Comparison of ENCODE assay signal across 11 cellular contexts in the genomic region with DNA sequence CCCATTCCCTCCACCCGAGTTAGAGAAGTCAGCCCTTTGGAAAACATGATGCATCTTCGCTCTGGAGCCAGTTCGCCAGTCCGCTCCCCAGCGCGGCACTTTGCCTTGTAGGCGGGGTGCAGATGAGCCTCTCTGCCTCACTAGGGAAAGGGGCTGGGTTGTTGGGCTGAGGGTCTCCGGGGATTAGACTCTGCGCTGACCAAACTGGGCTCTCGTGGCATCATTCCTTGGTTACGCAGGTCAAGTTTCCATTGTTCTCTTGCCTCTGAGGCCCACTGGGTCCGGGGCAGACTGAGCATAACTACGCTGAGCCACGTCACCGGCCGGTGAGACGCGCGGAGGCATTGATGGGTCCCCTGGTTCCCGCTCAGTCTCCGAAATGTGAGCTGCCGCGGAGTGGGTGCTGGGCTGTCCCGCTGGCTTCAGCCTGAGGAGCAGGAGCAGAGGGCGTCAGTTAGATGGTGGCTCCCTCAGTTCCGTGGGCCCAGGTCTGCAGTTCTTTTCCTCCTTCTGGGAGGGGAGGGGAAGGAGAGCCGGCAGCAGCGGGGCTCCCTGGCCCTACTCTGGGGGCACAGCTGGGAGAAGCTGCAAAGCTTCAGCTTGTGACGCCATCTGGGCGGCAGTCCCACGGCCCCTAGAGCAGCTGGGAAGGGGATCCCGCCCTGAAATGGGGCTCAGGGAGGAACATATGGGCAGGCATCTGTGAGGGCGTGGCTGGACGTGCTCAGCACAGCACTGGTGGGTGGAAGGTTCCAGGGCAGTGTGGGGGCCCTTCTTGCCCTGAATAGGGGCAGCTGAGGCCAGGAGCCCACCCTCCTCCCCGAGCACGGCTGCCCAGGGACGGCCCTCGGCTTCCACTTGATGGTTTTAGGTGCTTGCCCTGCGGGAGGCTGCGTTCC.
DNase-seq lines count a peak whose midpoint lies in the region; ATAC-seq, FAIRE-seq and TF ChIP-seq lines count a peak whose summit lies in the region.
"Had no signal": no experiment of that assay in that cellular context is flagged by ENCODE, and none has a peak within 500 bp of the region (broad histone marks: within the 10 kb centered on the region; RNA-seq: fewer than 3 reads in every experiment).

No MANE protein-coding gene starts in this region.

- H3K4me3 ChIP-seq in esophagus (ENCODE audit: low read depth in 1 of 2, low read length in 2 of 2) (no peak overlapping the region), kidney (ENCODE audit: low read length in 2 of 2) (no peak overlapping the region)
- H3K4me3 ChIP-seq: SJSA1 had no signal

- FAIRE-seq in kidney (lab: Jason Lieb, UNC) = no peak

- no peak for TF ChIP-seq CTCF in kidney (IDR thresholded peaks at IDR 0.05; ENCODE audit: borderline replicate concordance, extremely low read depth, insufficient read depth)

- intact Hi-C loops in kidney (cut with DNase I) = no loop called here

- DNase-seq in NCI-H1694 treated with DMSO at 0.1 percent for 48 hours (lab: John Stamatoyannopoulos, UW) (peak; percentile 30), myocyte (ENCODE audit: low read depth) (peak; percentile 60), kidney (no peak)
- DNase-seq: activated CD4-positive, alpha-beta T cell treated with anti-CD3 and anti-CD28 coated beads for 4 hours; NCI-H2107 had no signal

- WGBS in esophagus, 2 donors = 68 to 70% methylated on average over 40 of the region's 40 CpGs

- H3K36me3 ChIP-seq in esophagus (ENCODE audit: control insufficient read depth in 2 of 2, insufficient read depth in 2 of 2, low read length in 1 of 2) = peaks cover 5 to 10% of the 10 kb centered on the region in 2 donors
- peaks cover 0 to 7% of the 10 kb centered on the region in 2 donors for H3K36me3 ChIP-seq in kidney (ENCODE audit: control insufficient read depth in 1 of 2, insufficient read depth in 2 of 2, low read length in 2 of 2)

- no peak overlapping the region for H3K9ac ChIP-seq in kidney (ENCODE audit: low read length in 2 of 2)

- no peaks in the 10 kb centered on the region for H3K27me3 ChIP-seq in esophagus (ENCODE audit: control insufficient read depth in 1 of 2, insufficient read depth in 2 of 2, low read length in 2 of 2)
- H3K27me3 ChIP-seq: SJSA1 had no signal

- ATAC-seq in GM19397 (IDR thresholded peaks at IDR 0.05; ENCODE audit: unreplicated experiment) = no peak
- ATAC-seq in HG03280 (IDR thresholded peaks at IDR 0.05; ENCODE audit: unreplicated experiment) = no peak
- ATAC-seq in GM21529 (IDR thresholded peaks at IDR 0.05; ENCODE audit: unreplicated experiment) = no peak

- peaks cover 8 to 15% of the 10 kb centered on the region in 2 donors for H3K4me1 ChIP-seq in esophagus (ENCODE audit: control insufficient read depth in 2 of 2, insufficient read depth in 2 of 2, low read length in 1 of 2)
- peaks cover 0 to 11% of the 10 kb centered on the region in 2 donors for H3K4me1 ChIP-seq in kidney (ENCODE audit: control insufficient read depth in 1 of 2, insufficient read depth in 1 of 2, low read depth in 1 of 2, low read length in 2 of 2)

- H3K27ac ChIP-seq in esophagus (ENCODE audit: low read depth in 2 of 2, low read length in 1 of 2) (peak overlapping the region; percentile 11 to 81), temporal lobe (ENCODE audit: low read depth, low read length) (peak overlapping the region; percentile 9), kidney (ENCODE audit: low read depth in 2 of 2, low read length in 2 of 2) (peak overlapping the region in 1 of 2 donors; percentile 9)
- H3K27ac ChIP-seq: SJSA1 had no signal

- H3K9me3 ChIP-seq in esophagus (ENCODE audit: control insufficient read depth in 2 of 2, insufficient read depth in 1 of 2, low read depth in 1 of 2, low read length in 1 of 2) (no peaks in the 10 kb centered on the region), kidney (ENCODE audit: control insufficient read depth in 1 of 2, low read length in 2 of 2) (no peaks in the 10 kb centered on the region)
- H3K9me3 ChIP-seq: SJSA1 had no signal
